9 cellular contexts compared by ENCODE assay signal in the genomic region with DNA sequence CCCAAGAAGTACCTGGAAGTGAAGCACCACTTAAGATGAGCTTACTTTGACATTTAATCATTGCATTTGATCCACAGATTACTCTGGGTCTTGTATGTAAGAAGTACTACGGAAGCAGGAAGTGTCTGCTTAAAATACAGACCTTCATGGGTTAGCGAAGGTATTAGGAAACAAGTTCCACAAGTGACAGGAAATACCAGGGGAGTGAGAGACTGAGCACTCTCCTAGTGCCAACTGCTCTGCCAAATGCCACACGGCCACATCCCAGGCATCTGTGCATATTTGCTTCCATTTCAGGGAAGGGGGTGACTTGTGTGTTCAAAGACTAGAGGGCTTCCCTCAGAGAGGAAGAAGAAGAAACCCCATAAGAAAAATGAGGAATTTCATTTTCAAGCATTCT. TPM values are rescaled to one million over a fixed set of nuclear protein-coding genes. Genes with fewer than 3 reads are reported as not detected.
DNase-seq lines count a peak whose midpoint lies in the region; ATAC-seq, FAIRE-seq and TF ChIP-seq lines count a peak whose summit lies in the region.
"Had no signal": no experiment of that assay in that cellular context is flagged by ENCODE, and none has a peak within 500 bp of the region (broad histone marks: within the 10 kb centered on the region; RNA-seq: fewer than 3 reads in every experiment).

No MANE protein-coding gene starts in this region.

- H3K4me1 Mint-ChIP-seq in naive B cell, result peaks cover 7 to 10% (median 8%) of the 10 kb centered on the region in 3 donors

- no peaks in the 10 kb centered on the region for H3K9me3 ChIP-seq in Loucy (ENCODE audit: insufficient read depth, low read depth, low read length)

- H3K9me3 Mint-ChIP-seq in naive B cell, result no peaks in the 10 kb centered on the region

- no peak overlapping the region for H3K9ac ChIP-seq in Loucy (ENCODE audit: low read depth, low read length, poor library complexity, severe bottlenecking)

- no peaks in the 10 kb centered on the region for H3K9me2 ChIP-seq in Loucy (replicated peaks; ENCODE audit: low read depth, low read length)

- H3K4me3 ChIP-seq in Loucy (ENCODE audit: low read length, poor library complexity, severe bottlenecking), result no peak overlapping the region
- no peak overlapping the region for H3K4me3 ChIP-seq in bronchial epithelial cell (ENCODE audit: low read depth, low read length)

- no peak for TF ChIP-seq CTCF in Loucy (conservative IDR thresholded peaks at IDR 0.05; ENCODE audit: low read length)
- TF ChIP-seq CTCF in bronchial epithelial cell (IDR thresholded peaks at IDR 0.05; ENCODE audit: insufficient read depth, low read length, severe bottlenecking), result no peak

- H2AFZ ChIP-seq in Loucy (ENCODE audit: low read length), result peak overlapping the region; percentile 63; the same call in 1 of the 2 replicates

- H3K36me3 ChIP-seq in Loucy (ENCODE audit: insufficient read depth, low read length) (no peaks in the 10 kb centered on the region), bronchial epithelial cell (ENCODE audit: control insufficient read depth, insufficient read depth, low read length) (no peaks in the 10 kb centered on the region)

- no peak for FAIRE-seq in bronchial epithelial cell (lab: Jason Lieb, UNC)

- no peaks in the 10 kb centered on the region for H3K27me3 Mint-ChIP-seq in naive B cell

- no peaks in the 10 kb centered on the region for H3F3A ChIP-seq in Loucy (ENCODE audit: low read depth)

- no peaks in the 10 kb centered on the region for H4K20me1 ChIP-seq in Loucy (ENCODE audit: insufficient read depth, low read length, poor library complexity, severe bottlenecking)

- peak in 1 of 2 donors; percentile 59 for ATAC-seq in naive B cell (ENCODE audit: low read depth in 2 of 2)

- peak overlapping the region in 2 of 6 donors; percentile 15 to 22 for H3K27ac Mint-ChIP-seq in naive B cell

- H3K4me2 ChIP-seq in Loucy (ENCODE audit: low read depth, low read length, poor library complexity, severe bottlenecking), result no peak overlapping the region

- peak; percentile 56 for DNase-seq in Daoy (ENCODE audit: low read depth)
- peak; percentile 57 for DNase-seq in bronchial epithelial cell (ENCODE audit: low read depth)
- no peak for DNase-seq in naive B cell
- DNase-seq in NCI-H2081 (lab: John Stamatoyannopoulos, UW), result no peak
- DNase-seq in NCI-H82 treated with DMSO at 0.1 percent for 48 hours (lab: John Stamatoyannopoulos, UW; ENCODE audit: unreplicated experiment), result no peak
- no peak for DNase-seq in inferior parietal cortex (ENCODE audit: extremely low spot score)
- DNase-seq: foreskin fibroblast, T1000 had no signal

- no peaks in the 10 kb centered on the region for H3K79me2 ChIP-seq in Loucy (ENCODE audit: insufficient read depth, low read length)

- no peaks in the 10 kb centered on the region for H3K36me3 Mint-ChIP-seq in naive B cell

- peak overlapping the region in 6 of 8 donors; percentile 1 to 44 (median 28) for H3K4me3 Mint-ChIP-seq in naive B cell

- H3K27me3 ChIP-seq in Loucy (ENCODE audit: insufficient read depth, low read length, poor library complexity, severe bottlenecking) (no peaks in the 10 kb centered on the region), bronchial epithelial cell (ENCODE audit: control insufficient read depth, insufficient read depth, low read length) (no peaks in the 10 kb centered on the region)

- H3K4me1 ChIP-seq in Loucy (ENCODE audit: insufficient read depth, low read length, poor library complexity, severe bottlenecking), result no peaks in the 10 kb centered on the region

RNA-seq across cellular contexts. Expression of a gene that starts 57.2 kb away (rescaled TPM):
- total RNA-seq in Daoy (2014; rRNA removed; shearing (Covaris generic)), result 15.0 and 15.9 TPM in 2 replicates
- 7.4 and 7.9 TPM in 2 replicates for total RNA-seq in bronchial epithelial cell
- polyA plus RNA-seq in naive B cell (ENCODE audit: low read depth in 6 of 6), result 1 to 10 TPM in 5 of 6 donors, not detected in 1; 1.3 to 3.8 (median 2.5) TPM

Comparison
In these comparisons a context has a peak if more than half of its experiments do, and no peak if none do; other contexts are left out.
1. DNase-seq: peak in Daoy (single experiment) and bronchial epithelial cell (single experiment); none in naive B cell (single experiment), NCI-H2081 (0 of 2), NCI-H82 treated with DMSO at 0.1 percent for 48 hours (single experiment) and inferior parietal cortex (single experiment).